18 cellular contexts compared by ENCODE assay signal in genomic region chr11:105799728-105800462, GRCh38.
"Had no signal": no experiment of that assay in that cellular context is flagged by ENCODE, and none has a peak within 500 bp of the region (broad histone marks: within the 10 kb centered on the region; RNA-seq: fewer than 3 reads in every experiment).

No MANE protein-coding gene starts in this region.

- H3K27ac ChIP-seq: esophagus muscularis mucosa, heart right ventricle, left ventricle myocardium inferior, spleen, upper lobe of right lung had no signal

- H3K27me3 ChIP-seq: esophagus muscularis mucosa, heart right ventricle, spleen, upper lobe of right lung had no signal

- H3K4me3 ChIP-seq: esophagus muscularis mucosa, heart right ventricle, left ventricle myocardium inferior, spleen, upper lobe of right lung had no signal

- H3K36me3 ChIP-seq: esophagus muscularis mucosa, heart right ventricle, left ventricle myocardium inferior, spleen, upper lobe of right lung had no signal

- H3K4me1 ChIP-seq: esophagus muscularis mucosa, heart right ventricle, left ventricle myocardium inferior, spleen, upper lobe of right lung had no signal

- H3K9me3 ChIP-seq: esophagus muscularis mucosa, heart right ventricle, left ventricle myocardium inferior, spleen, upper lobe of right lung had no signal

- DNase-seq: activated CD4-positive, alpha-beta T cell treated with anti-CD3 and anti-CD28 coated beads, Interleukin-2, amount 50 U/mL, for 4 hours; activated effector memory CD4-positive, alpha-beta T cell treated with anti-CD3 and anti-CD28 coated beads, Interleukin-2, amount 50 U/mL, for 16 hours; activated naive CD4-positive, alpha-beta T cell treated with anti-CD3 and anti-CD28 coated beads, Interleukin-2, amount 50 U/mL, for 16 hours; activated T-cell treated with anti-CD3 and anti-CD28 coated beads, Interleukin-2, amount 50 U/mL, for 72 hours; aorta; effector CD8-positive, alpha-beta T cell; heart right ventricle; immature natural killer cell; kidney glomerular epithelial cell; left ventricle myocardium inferior; mammary epithelial cell; midbrain; posterior cingulate gyrus; spleen; stimulated activated CD8-positive, alpha-beta memory T cell treated with anti-CD3 and anti-CD28 coated beads, Interleukin-4, amount 100 ng/mL, for 48 hours; stimulated activated naive CD4-positive, alpha-beta T cell; upper lobe of right lung had no signal

- ATAC-seq: activated T-cell treated with anti-CD3 and anti-CD28 coated beads, Interleukin-2, amount 50 U/mL, for 72 hours; heart right ventricle; upper lobe of right lung had no signal
